8 cellular contexts compared by ENCODE assay signal in the genomic region with DNA sequence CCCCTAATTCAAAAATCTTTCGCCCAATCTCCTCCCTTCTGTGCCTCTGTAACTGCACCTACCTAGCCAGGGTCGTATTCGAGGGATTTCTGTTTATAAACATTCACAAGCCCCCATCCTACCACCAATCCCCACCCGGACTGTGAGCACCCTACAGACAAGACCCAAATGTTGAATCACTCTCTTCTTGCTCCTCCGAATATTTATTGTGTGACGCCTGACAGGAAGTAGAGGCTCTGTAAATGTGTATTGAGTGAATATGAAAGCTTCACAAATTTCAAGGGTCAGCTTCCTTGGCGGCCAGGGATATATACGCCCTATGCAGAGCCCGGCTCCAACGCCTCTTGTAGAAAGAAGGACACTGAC. TPM values are rescaled to one million over a fixed set of nuclear protein-coding genes. Genes with fewer than 3 reads are reported as not detected.
DNase-seq lines count a peak whose midpoint lies in the region; ATAC-seq and TF ChIP-seq lines count a peak whose summit lies in the region.

No MANE protein-coding gene starts in this region.

- peak overlapping the region; percentile 65 for H3K4me3 ChIP-seq in HUES64 (ENCODE audit: low read length)

- no peaks in the 10 kb centered on the region for H3K36me3 Mint-ChIP-seq in nephron (ENCODE audit: low read depth)

- H3K9me3 Mint-ChIP-seq in nephron = no peaks in the 10 kb centered on the region

- H3K9me3 ChIP-seq in HUES64 (ENCODE audit: insufficient read depth, low read depth, low read length) = no peaks in the 10 kb centered on the region

- H3K4me1 Mint-ChIP-seq in nephron = peaks cover 6% of the 10 kb centered on the region

- H3K27ac ChIP-seq in HUES64 (ENCODE audit: low read depth, low read length) = peak overlapping the region; percentile 58; the same call in 1 of the 2 replicates
- peak overlapping the region; percentile 94 for H3K27ac ChIP-seq in cingulate gyrus (ENCODE audit: low read depth, low read length)

- 62% methylated on average over 10 of the region's 10 CpGs for WGBS in HUES64

- H3K4me1 ChIP-seq in HUES64 (ENCODE audit: insufficient read depth, low read length) = peaks cover 25% of the 10 kb centered on the region

- peaks cover 21% of the 10 kb centered on the region; the same call in 1 of the 2 replicates for H3K27me3 ChIP-seq in HUES64 (ENCODE audit: insufficient read depth, low read length)

- H3K4me3 Mint-ChIP-seq in nephron = peak overlapping the region; percentile 84 to 91 (median 87)

- peak; percentile 0 for ATAC-seq in GM18909 (IDR thresholded peaks at IDR 0.05; ENCODE audit: poor library complexity, unreplicated experiment)

- no peaks in the 10 kb centered on the region for H3K36me3 ChIP-seq in HUES64 (ENCODE audit: insufficient read depth, low read length)

- no peak for TF ChIP-seq CTCF in nephron (IDR thresholded peaks at IDR 0.05; ENCODE audit: unreplicated experiment in 3 of 3)

- H3K27me3 Mint-ChIP-seq in nephron (ENCODE audit: low read depth) = peaks cover 29% of the 10 kb centered on the region

- no peak for DNase-seq in globus pallidus (ENCODE audit: low spot score)
- DNase-seq in T1000 (lab: John Stamatoyannopoulos, UW) = no peak
- no peak for DNase-seq in NCI-H1105 (lab: John Stamatoyannopoulos, UW)
- DNase-seq in retina = no peak

- H3K27ac Mint-ChIP-seq in nephron = peak overlapping the region; percentile 73 to 86 (median 81)

- peak overlapping the region; percentile 49; the same call in 1 of the 2 replicates for H3K9ac ChIP-seq in HUES64 (ENCODE audit: low read depth, low read length)

RNA-seq across cellular contexts. Expression of a gene that starts 1.6 kb away (rescaled TPM):
- 15.7 TPM for polyA plus RNA-seq in HUES64 (2013, experiment 1 of 2)
- polyA plus RNA-seq in HUES64 (2013, experiment 2 of 2) = 16.7 TPM
